Comparison of ENCODE assay signal across 1 cellular context in the genomic region with DNA sequence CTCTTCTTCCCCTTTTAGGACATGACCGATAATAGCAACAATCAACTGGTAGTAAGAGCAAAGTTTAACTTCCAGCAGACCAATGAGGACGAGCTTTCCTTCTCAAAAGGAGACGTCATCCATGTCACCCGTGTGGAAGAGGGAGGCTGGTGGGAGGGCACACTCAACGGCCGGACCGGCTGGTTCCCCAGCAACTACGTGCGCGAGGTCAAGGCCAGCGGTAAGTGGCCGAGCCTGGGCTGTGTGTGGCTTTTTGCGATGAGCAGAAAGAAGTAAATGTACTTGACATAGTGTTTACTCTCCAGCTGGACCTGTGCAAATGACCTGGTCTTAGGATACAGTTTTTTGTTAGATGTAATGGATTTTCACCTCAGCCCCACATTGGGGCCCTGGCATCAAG.
TF ChIP-seq lines count a peak whose summit lies in the region.

No MANE protein-coding gene starts in this region.

TF ChIP-seq in liver, 16 proteins besides CTCF, POLR2A, EP300 and RAD21 (continued from another document):
- TF ChIP-seq, protein P1, sequence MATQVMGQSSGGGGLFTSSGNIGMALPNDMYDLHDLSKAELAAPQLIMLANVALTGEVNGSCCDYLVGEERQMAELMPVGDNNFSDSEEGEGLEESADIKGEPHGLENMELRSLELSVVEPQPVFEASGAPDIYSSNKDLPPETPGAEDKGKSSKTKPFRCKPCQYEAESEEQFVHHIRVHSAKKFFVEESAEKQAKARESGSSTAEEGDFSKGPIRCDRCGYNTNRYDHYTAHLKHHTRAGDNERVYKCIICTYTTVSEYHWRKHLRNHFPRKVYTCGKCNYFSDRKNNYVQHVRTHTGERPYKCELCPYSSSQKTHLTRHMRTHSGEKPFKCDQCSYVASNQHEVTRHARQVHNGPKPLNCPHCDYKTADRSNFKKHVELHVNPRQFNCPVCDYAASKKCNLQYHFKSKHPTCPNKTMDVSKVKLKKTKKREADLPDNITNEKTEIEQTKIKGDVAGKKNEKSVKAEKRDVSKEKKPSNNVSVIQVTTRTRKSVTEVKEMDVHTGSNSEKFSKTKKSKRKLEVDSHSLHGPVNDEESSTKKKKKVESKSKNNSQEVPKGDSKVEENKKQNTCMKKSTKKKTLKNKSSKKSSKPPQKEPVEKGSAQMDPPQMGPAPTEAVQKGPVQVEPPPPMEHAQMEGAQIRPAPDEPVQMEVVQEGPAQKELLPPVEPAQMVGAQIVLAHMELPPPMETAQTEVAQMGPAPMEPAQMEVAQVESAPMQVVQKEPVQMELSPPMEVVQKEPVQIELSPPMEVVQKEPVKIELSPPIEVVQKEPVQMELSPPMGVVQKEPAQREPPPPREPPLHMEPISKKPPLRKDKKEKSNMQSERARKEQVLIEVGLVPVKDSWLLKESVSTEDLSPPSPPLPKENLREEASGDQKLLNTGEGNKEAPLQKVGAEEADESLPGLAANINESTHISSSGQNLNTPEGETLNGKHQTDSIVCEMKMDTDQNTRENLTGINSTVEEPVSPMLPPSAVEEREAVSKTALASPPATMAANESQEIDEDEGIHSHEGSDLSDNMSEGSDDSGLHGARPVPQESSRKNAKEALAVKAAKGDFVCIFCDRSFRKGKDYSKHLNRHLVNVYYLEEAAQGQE (IDR thresholded peaks at IDR 0.05): peak; percentile 17
- TF ChIP-seq TAF1 (conservative IDR thresholded peaks at IDR 0.05): no peak
- peak; percentile 61 for TF ChIP-seq NR2F2 (IDR thresholded peaks at IDR 0.05)
- peak in 1 of 2 donors; percentile 43 for TF ChIP-seq JUND (IDR thresholded peaks at IDR 0.05)
- TF ChIP-seq GABPA (IDR thresholded peaks at IDR 0.05 in 1 of 2, conservative IDR thresholded peaks at IDR 0.05 in 1 of 2): no peak
